Comparison of ENCODE assay signal across 1 cellular context in genomic region chr16:2914233-2914632, GRCh38.
TF ChIP-seq lines count a peak whose summit lies in the region.

No MANE protein-coding gene starts in this region.

TF ChIP-seq in H1, 55 proteins besides CTCF, POLR2A, EP300 and RAD21:
- TF ChIP-seq TBP (IDR thresholded peaks at IDR 0.05; ENCODE audit: low read depth, low read length), result no peak
- TF ChIP-seq SAP30 (IDR thresholded peaks at IDR 0.05; ENCODE audit: insufficient read depth, insufficient replicate concordance, low read length), result no peak
- TF ChIP-seq NANOG (IDR thresholded peaks at IDR 0.05; ENCODE audit: insufficient read depth, low read depth, low read length, poor library complexity, severe bottlenecking), result no peak
- no peak for TF ChIP-seq CHD2 (IDR thresholded peaks at IDR 0.05; ENCODE audit: low read length)
- 0 out of 4 replicates have a peak, but pooled peaks of 1 of the 2 experiments have one; percentile 44 for TF ChIP-seq SIN3A (conservative IDR thresholded peaks at IDR 0.05 in 1 of 2, IDR thresholded peaks at IDR 0.05 in 1 of 2; ENCODE audit: low read depth in 1 of 2, low read length in 2 of 2)
- no peak for TF ChIP-seq JUND (IDR thresholded peaks at IDR 0.05; ENCODE audit: low read length)
- TF ChIP-seq E2F6 (IDR thresholded peaks at IDR 0.05), result no peak
